In the genomic region with DNA sequence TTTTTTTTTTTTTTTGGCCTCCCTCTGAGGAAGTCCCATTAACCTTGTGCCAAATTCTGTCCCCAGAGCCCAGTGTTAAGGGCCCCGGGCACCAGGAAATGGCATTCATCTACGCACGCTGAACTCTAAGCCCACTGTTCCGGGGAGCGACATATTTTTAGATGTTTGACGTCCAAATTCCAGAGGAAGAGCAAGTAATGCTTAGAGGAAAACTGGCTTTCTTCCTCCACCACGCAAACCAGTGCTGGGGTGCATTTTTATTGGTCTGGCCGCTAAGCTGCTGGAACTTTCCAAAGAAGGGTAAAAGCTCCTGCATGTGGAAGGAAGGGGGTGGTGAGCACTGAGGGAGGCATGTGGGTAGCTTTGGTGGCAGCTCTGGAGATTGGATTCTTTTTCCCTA, we compare ENCODE assay signal across 1 cellular context.
TF ChIP-seq lines count a peak whose summit lies in the region.

No MANE protein-coding gene starts in this region.

TF ChIP-seq in IMR-90, 13 proteins besides CTCF, POLR2A, EP300 and RAD21 (continued from another document):
- TF ChIP-seq USF2 (IDR thresholded peaks at IDR 0.05; ENCODE audit: low read depth, low read length) = no peak
